13 cellular contexts compared by ENCODE assay signal in the genomic region with DNA sequence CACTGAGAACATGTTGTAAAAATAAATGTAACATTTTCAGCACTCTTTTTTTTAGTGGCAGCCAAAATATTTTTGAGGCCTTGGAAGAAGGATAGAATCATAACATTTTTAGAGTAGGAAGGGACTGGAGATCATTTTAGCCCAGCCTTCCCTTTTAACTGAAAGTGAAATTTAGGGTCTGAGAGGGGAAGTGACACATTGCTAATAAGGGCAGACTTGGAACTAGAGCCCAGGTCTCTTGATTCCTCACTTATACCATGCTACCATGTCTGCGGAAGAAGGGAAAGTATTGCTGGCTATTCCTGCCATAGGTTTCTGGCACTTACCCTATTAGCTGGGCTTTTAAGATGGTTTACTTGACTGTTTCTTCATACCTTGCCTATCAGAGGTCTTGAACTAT. TPM values are rescaled to one million over a fixed set of nuclear protein-coding genes. Genes with fewer than 3 reads are reported as not detected.
DNase-seq lines count a peak whose midpoint lies in the region; ATAC-seq and TF ChIP-seq lines count a peak whose summit lies in the region.
"Had no signal": no experiment of that assay in that cellular context is flagged by ENCODE, and none has a peak within 500 bp of the region (broad histone marks: within the 10 kb centered on the region; RNA-seq: fewer than 3 reads in every experiment).

No MANE protein-coding gene starts in this region.

- peaks cover 4% of the 10 kb centered on the region for H3K27me3 Mint-ChIP-seq in GM23338 (ENCODE audit: insufficient read depth, low read depth, poor library complexity)
- H3K27me3 Mint-ChIP-seq in immature natural killer cell (ENCODE audit: low read depth in 3 of 3) = peaks cover 1 to 3% (median 3%) of the 10 kb centered on the region in 3 donors

- in situ Hi-C loops in Panc1 (cut with HindIII; ENCODE audit: low pct_unique_long_range_greater_than_20kb, low sequenced_read_pairs) = no loop called here

- no peak overlapping the region for H2AFZ ChIP-seq in GM23338

- intact Hi-C loops in Panc1 (cut with micrococcal nuclease; ENCODE audit: unreplicated experiment) = no loop called here

- TF ChIP-seq CTCF in GM06990 (IDR thresholded peaks at IDR 0.05; ENCODE audit: insufficient read depth, low read length, poor library complexity, severe bottlenecking) (no peak), GM23338 (conservative IDR thresholded peaks at IDR 0.05; ENCODE audit: low read depth in 2 of 2) (no peak), Panc1 (IDR thresholded peaks at IDR 0.05) (no peak)

- H3K27ac Mint-ChIP-seq in GM23338 = no peak overlapping the region
- H3K27ac Mint-ChIP-seq in immature natural killer cell = peak overlapping the region in 3 of 6 donors; percentile 18 to 77 (median 29)

- no TSS peak for BruUV-seq in Panc1 (replicated peaks; lab: Mats Ljungman, UMichigan)

- no peak for ATAC-seq in GM23338
- ATAC-seq in Panc1 = no peak
- ATAC-seq: mucosa of descending colon had no signal

- H3K4me1 ChIP-seq in GM23338 (ENCODE audit: insufficient read depth) (peaks cover 20% of the 10 kb centered on the region), Panc1 (ENCODE audit: control insufficient read depth, insufficient read depth, low read length) (peaks cover 38% of the 10 kb centered on the region)

- peaks cover 88% of the 10 kb centered on the region for H3K79me2 ChIP-seq in GM23338 (replicated peaks; ENCODE audit: insufficient read depth)

- no peaks in the 10 kb centered on the region for H3K9me3 ChIP-seq in Panc1 (ENCODE audit: control insufficient read depth, insufficient read depth, low read depth, low read length)
- H3K9me3 ChIP-seq: mucosa of descending colon had no signal

- POLR2A ChIA-PET in Panc1 (lab: Charles Lee) = no interaction called here

- H3K4me1 Mint-ChIP-seq in GM23338 = peaks cover 34% of the 10 kb centered on the region
- H3K4me1 Mint-ChIP-seq in immature natural killer cell = peaks cover 49 to 67% of the 10 kb centered on the region in 2 donors

- H3K36me3 Mint-ChIP-seq in GM23338 (ENCODE audit: low read depth) (no peaks in the 10 kb centered on the region), immature natural killer cell (no peaks in the 10 kb centered on the region)

- no peaks in the 10 kb centered on the region for H3F3A ChIP-seq in GM23338 (replicated peaks; ENCODE audit: low read depth)

- H3K9me2 ChIP-seq in GM23338 (ENCODE audit: insufficient read depth) = no peaks in the 10 kb centered on the region

- no peaks in the 10 kb centered on the region for H3K36me3 ChIP-seq in GM06990 (ENCODE audit: control insufficient read depth, insufficient read depth, low read length)
- no peaks in the 10 kb centered on the region for H3K36me3 ChIP-seq in GM23338 (ENCODE audit: insufficient read depth)
- no peaks in the 10 kb centered on the region for H3K36me3 ChIP-seq in Panc1 (ENCODE audit: control insufficient read depth, insufficient read depth, low read length)

- H3K4me2 ChIP-seq in GM23338 = no peak overlapping the region

- H4K20me1 ChIP-seq in GM23338 (replicated peaks; ENCODE audit: insufficient read depth) = peaks cover 5% of the 10 kb centered on the region; the same call in 1 of the 2 replicates

- 0 out of 2 replicates have a peak overlapping the region, but pooled peaks have one; percentile 14 for H3K4me3 ChIP-seq in GM06990 (replicated peaks; ENCODE audit: low read depth, low read length)
- H3K4me3 ChIP-seq in GM23338 = no peak overlapping the region
- H3K4me3 ChIP-seq in Panc1 (ENCODE audit: low read depth in 2 of 2, low read length in 2 of 2) = no peak overlapping the region
- H3K4me3 ChIP-seq: mucosa of descending colon, skin epidermis had no signal

- no peaks in the 10 kb centered on the region for H3K9me3 Mint-ChIP-seq in GM23338
- no peaks in the 10 kb centered on the region for H3K9me3 Mint-ChIP-seq in immature natural killer cell

- no peak overlapping the region for H3K4me3 Mint-ChIP-seq in GM23338
- H3K4me3 Mint-ChIP-seq in immature natural killer cell = peak overlapping the region in 3 of 5 donors; percentile 48 to 51 (median 49)

- CTCF ChIA-PET in Panc1 (lab: Charles Lee) = no interaction called here

- DNase-seq in GM06990 (ENCODE audit: extremely low read depth, insufficient read length) = no peak
- no peak for DNase-seq in GM23338 (ENCODE audit: low spot score)
- DNase-seq in Panc1 (ENCODE audit: low read depth, low spot score) = no peak
- no peak for DNase-seq in immature natural killer cell
- DNase-seq in stimulated activated CD4-positive, alpha-beta T cell treated with anti-CD3 and anti-CD28 coated beads, Interleukin-15, amount 100 ng/mL, for 24 hours = no peak
- DNase-seq in NCI-H69 (lab: John Stamatoyannopoulos, UW) = no peak
- no peak for DNase-seq in DMS79 (lab: John Stamatoyannopoulos, UW)
- no peak for DNase-seq in AG08395 (ENCODE audit: low spot score)
- DNase-seq: activated T-cell treated with anti-CD3 and anti-CD28 coated beads for 4 hours, mucosa of descending colon, NCI-H2081 treated with DMSO at 0.1 percent for 48 hours, SW 1271 had no signal

- no peaks in the 10 kb centered on the region for H3K27me3 ChIP-seq in GM06990 (replicated peaks; ENCODE audit: control insufficient read depth, insufficient read depth, low read length)
- peaks cover 7% of the 10 kb centered on the region for H3K27me3 ChIP-seq in GM23338 (ENCODE audit: insufficient read depth)
- no peaks in the 10 kb centered on the region for H3K27me3 ChIP-seq in Panc1 (ENCODE audit: control insufficient read depth, insufficient read depth, low read length)

- H3K27ac ChIP-seq in GM23338 (ENCODE audit: low read depth) (0 out of 2 replicates have a peak overlapping the region, but pooled peaks have one; percentile 56), Panc1 (ENCODE audit: low read length) (peak overlapping the region; percentile 29; the same call in 1 of the 2 replicates)
- H3K27ac ChIP-seq: skin epidermis had no signal

TF ChIP-seq in GM23338, 12 proteins besides CTCF, POLR2A, EP300 and RAD21 (continues in another document):
- TF ChIP-seq STAT1 (IDR thresholded peaks at IDR 0.05; ENCODE audit: unreplicated experiment) = no peak
- no peak for TF ChIP-seq EZH2 (IDR thresholded peaks at IDR 0.05; ENCODE audit: low read depth, unreplicated experiment)
- TF ChIP-seq NANOG (IDR thresholded peaks at IDR 0.05; ENCODE audit: borderline replicate concordance) = no peak
- no peak for TF ChIP-seq POLR2AphosphoS5 (IDR thresholded peaks at IDR 0.05; ENCODE audit: low read depth)

RNA-seq across cellular contexts. Expression of a gene that starts 4.8 kb away (rescaled TPM):
- total RNA-seq in GM23338 (2014; rRNA removed; shearing (Covaris generic)) = 17.5 and 20.7 TPM in 2 replicates
- polyA plus RNA-seq in GM23338 (2016; fragmentation: Nextera tagmentation; extraction: Ambion mirVana) (19.5 and 21.0 TPM in 2 replicates), immature natural killer cell (1 to 10 TPM; 3.8 to 7.0 (median 4.5) TPM)
- 22.3 TPM for total RNA-seq in Panc1 (2021; ENCODE audit: unreplicated experiment)
- polyA plus RNA-seq in Panc1 (2012; ENCODE audit: insufficient read length) = 12.2 TPM
